11 cellular contexts compared by ENCODE assay signal in genomic region chr16:7185179-7185578, GRCh38.
"Had no signal": no experiment of that assay in that cellular context is flagged by ENCODE, and none has a peak within 500 bp of the region (broad histone marks: within the 10 kb centered on the region; RNA-seq: fewer than 3 reads in every experiment).

No MANE protein-coding gene starts in this region.

- H2AFZ ChIP-seq: GM23248, GM23338 had no signal

- FAIRE-seq: H1, H54 had no signal

- H3K9me3 ChIP-seq: HAP-1 had no signal

- DNase-seq: GM23248, GOT3, H7, H9, HCEC 1CT, HFFc6 had no signal

- ATAC-seq: GM23338, HCT116 had no signal

- H3K27ac ChIP-seq: GM23248 had no signal

- H3K4me3 ChIP-seq: GM23248, GM23338, HAP-1 had no signal

- H3K36me3 ChIP-seq: HAP-1 had no signal

- H3K4me2 ChIP-seq: GM23338 had no signal

- H3K4me1 ChIP-seq: HAP-1 had no signal

- H3K9ac ChIP-seq: GM23248 had no signal
